In genomic region chr15:42094512-42094963, GRCh38 we compare ENCODE assay signal across 18 cellular contexts. TPM values are rescaled to one million over a fixed set of nuclear protein-coding genes. Genes with fewer than 3 reads are reported as not detected.
DNase-seq lines count a peak whose midpoint lies in the region; ATAC-seq, FAIRE-seq and TF ChIP-seq lines count a peak whose summit lies in the region.
"Had no signal": no experiment of that assay in that cellular context is flagged by ENCODE, and none has a peak within 500 bp of the region (broad histone marks: within the 10 kb centered on the region; RNA-seq: fewer than 3 reads in every experiment).

Gene PLA2G4D, minus strand, starts transcription at chr15:42094562. Its CDS starts 103 bp downstream, at chr15:42094459.

- intact Hi-C loops in thyroid gland (cut with DNase I), result no loop called here

- WGBS in thyroid gland, 2 donors, result 6 to 30% methylated on average over 2 to 3 of the region's 6 CpGs

- no peak within 1 kb of the TSS for H3K27ac ChIP-seq in thyroid gland
- H3K27ac ChIP-seq: body of pancreas, tibial nerve had no signal

- H3K27ac Mint-ChIP-seq in activated CD8-positive, alpha-beta memory T cell treated with anti-CD3 and anti-CD28 coated beads, Interleukin-2, amount 10 ng/mL, durations not matched to agents 7 days and 5 days, result no peak within 1 kb of the TSS
- no peak within 1 kb of the TSS for H3K27ac Mint-ChIP-seq in activated naive CD8-positive, alpha-beta T cell treated with anti-CD3 and anti-CD28 coated beads for 36 hours
- H3K27ac Mint-ChIP-seq: HFFc6, IgD-negative memory B cell had no signal

- FAIRE-seq in bronchial epithelial cell (lab: Jason Lieb, UNC), result no peak

- no peaks in the 10 kb centered on the region for H3K9me3 ChIP-seq in thyroid gland
- H3K9me3 ChIP-seq: body of pancreas, tibial nerve had no signal

- no peaks in the 10 kb centered on the region for H3K27me3 ChIP-seq in bronchial epithelial cell (ENCODE audit: control insufficient read depth, insufficient read depth, low read length)
- H3K27me3 ChIP-seq in thyroid gland, result no peaks in the 10 kb centered on the region
- H3K27me3 ChIP-seq: body of pancreas, tibial nerve had no signal

- peaks cover 18% of the 10 kb centered on the region for H3K27me3 Mint-ChIP-seq in activated CD8-positive, alpha-beta memory T cell treated with anti-CD3 and anti-CD28 coated beads, Interleukin-2, amount 10 ng/mL, durations not matched to agents 7 days and 5 days
- H3K27me3 Mint-ChIP-seq in activated naive CD8-positive, alpha-beta T cell treated with anti-CD3 and anti-CD28 coated beads for 36 hours, result no peaks in the 10 kb centered on the region

- no peak for TF ChIP-seq POLR2A in thyroid gland (IDR thresholded peaks at IDR 0.05)

- TF ChIP-seq CTCF in bronchial epithelial cell (IDR thresholded peaks at IDR 0.05; ENCODE audit: insufficient read depth, low read length, severe bottlenecking) (peak; percentile 40), thyroid gland (IDR thresholded peaks at IDR 0.05) (peak in 2 of 6 experiments; percentile 5 to 32)

- ATAC-seq in activated CD8-positive, alpha-beta memory T cell treated with anti-CD3 and anti-CD28 coated beads, Interleukin-2, amount 10 ng/mL, durations not matched to agents 7 days and 5 days, result no peak
- ATAC-seq: body of pancreas had no signal

- H3K9me3 Mint-ChIP-seq in activated CD8-positive, alpha-beta memory T cell treated with anti-CD3 and anti-CD28 coated beads, Interleukin-2, amount 10 ng/mL, durations not matched to agents 7 days and 5 days (ENCODE audit: low read depth), result no peaks in the 10 kb centered on the region
- H3K9me3 Mint-ChIP-seq in activated naive CD8-positive, alpha-beta T cell treated with anti-CD3 and anti-CD28 coated beads for 36 hours, result no peaks in the 10 kb centered on the region
- H3K9me3 Mint-ChIP-seq: HFFc6, IgD-negative memory B cell had no signal

- H3K36me3 ChIP-seq in bronchial epithelial cell (ENCODE audit: control insufficient read depth, insufficient read depth, low read length) (no peaks in the 10 kb centered on the region), thyroid gland (no peaks in the 10 kb centered on the region)
- H3K36me3 ChIP-seq: tibial nerve had no signal

- H3K4me3 ChIP-seq in bronchial epithelial cell (ENCODE audit: low read depth, low read length), result no peak within 1 kb of the TSS
- H3K4me3 ChIP-seq in thyroid gland (replicated peaks in 1 of 3), result no peak within 1 kb of the TSS
- H3K4me3 ChIP-seq: body of pancreas, smooth muscle cell, tibial nerve had no signal

- no peak within 1 kb of the TSS for H3K4me3 Mint-ChIP-seq in activated CD8-positive, alpha-beta memory T cell treated with anti-CD3 and anti-CD28 coated beads, Interleukin-2, amount 10 ng/mL, durations not matched to agents 7 days and 5 days
- no peak within 1 kb of the TSS for H3K4me3 Mint-ChIP-seq in activated naive CD8-positive, alpha-beta T cell treated with anti-CD3 and anti-CD28 coated beads for 36 hours
- H3K4me3 Mint-ChIP-seq: HFFc6, IgD-negative memory B cell had no signal

- no peaks in the 10 kb centered on the region for H3K36me3 Mint-ChIP-seq in activated CD8-positive, alpha-beta memory T cell treated with anti-CD3 and anti-CD28 coated beads, Interleukin-2, amount 10 ng/mL, durations not matched to agents 7 days and 5 days
- no peaks in the 10 kb centered on the region for H3K36me3 Mint-ChIP-seq in activated naive CD8-positive, alpha-beta T cell treated with anti-CD3 and anti-CD28 coated beads for 36 hours
- H3K36me3 Mint-ChIP-seq: IgD-negative memory B cell had no signal

- CTCF ChIA-PET in activated CD8-positive, alpha-beta memory T cell treated with anti-CD3 and anti-CD28 coated beads, Interleukin-2, amount 10 ng/mL, durations not matched to agents 7 days and 5 days (lab: Charles Lee), result interaction anchor here (1.0 to 3.9 kb wide), 3 partner anchors 11 to 105 kb away, joined by 4 to 13 read pairs (median 4); no protein-coding TSS in a partner anchor

- H3K4me1 ChIP-seq in thyroid gland, result peaks cover 0 to 3% of the 10 kb centered on the region in 2 donors

- peaks cover 1% of the 10 kb centered on the region for H3K4me1 Mint-ChIP-seq in activated CD8-positive, alpha-beta memory T cell treated with anti-CD3 and anti-CD28 coated beads, Interleukin-2, amount 10 ng/mL, durations not matched to agents 7 days and 5 days
- no peaks in the 10 kb centered on the region for H3K4me1 Mint-ChIP-seq in activated naive CD8-positive, alpha-beta T cell treated with anti-CD3 and anti-CD28 coated beads for 36 hours
- H3K4me1 Mint-ChIP-seq: IgD-negative memory B cell had no signal

- DNase-seq in NCI-H146 (lab: John Stamatoyannopoulos, UW), result peak; percentile 35
- DNase-seq in NCI-H146 treated with DMSO at 0.1 percent for 48 hours (lab: John Stamatoyannopoulos, UW; ENCODE audit: unreplicated experiment), result no peak
- DNase-seq in NCI-H2107 (lab: John Stamatoyannopoulos, UW), result peak; percentile 75
- DNase-seq in bronchial epithelial cell (ENCODE audit: low read depth), result peak; percentile 38
- DNase-seq in thyroid gland, result peak; percentile 70 to 82
- no peak for DNase-seq in stimulated activated CD8-positive, alpha-beta memory T cell treated with anti-CD3 and anti-CD28 coated beads, Interleukin-4, amount 100 ng/mL, for 48 hours
- no peak for DNase-seq in activated CD8-positive, alpha-beta memory T cell treated with anti-CD3 and anti-CD28 coated beads, Interleukin-2, amount 10 ng/mL, durations not matched to agents 7 days and 5 days
- no peak for DNase-seq in activated naive CD8-positive, alpha-beta T cell treated with anti-CD3 and anti-CD28 coated beads for 36 hours
- DNase-seq: activated effector memory CD4-positive, alpha-beta T cell treated with Interleukin-2 at 50 U/mL for 16 hours; DND-41; HFFc6; left cardiac atrium; SW 1271 had no signal

RNA-seq across cellular contexts. Expression of gene PLA2G4D, which starts in this region (rescaled TPM):
- total RNA-seq in bronchial epithelial cell (under 0.01 TPM in 2 replicates), thyroid gland (not detected)
- not detected for total RNA-seq in activated CD8-positive, alpha-beta memory T cell treated with anti-CD3 and anti-CD28 coated beads, Interleukin-2, amount 10 ng/mL, durations not matched to agents 7 days and 5 days
- total RNA-seq in activated naive CD8-positive, alpha-beta T cell treated with anti-CD3 and anti-CD28 coated beads for 36 hours, result not detected
- total RNA-seq: A172, body of pancreas, HFFc6, left cardiac atrium, tibial nerve had no signal

Comparison
In these comparisons a context has a peak if more than half of its experiments do, and no peak if none do; other contexts are left out.
1. DNase-seq: peak in NCI-H146 (single experiment) and NCI-H2107 (single experiment); none in NCI-H146 treated with DMSO at 0.1 percent for 48 hours (single experiment), stimulated activated CD8-positive, alpha-beta memory T cell treated with anti-CD3 and anti-CD28 coated beads, Interleukin-4, amount 100 ng/mL, for 48 hours (single experiment), activated CD8-positive, alpha-beta memory T cell treated with anti-CD3 and anti-CD28 coated beads, Interleukin-2, amount 10 ng/mL, durations not matched to agents 7 days and 5 days (single experiment) and activated naive CD8-positive, alpha-beta T cell treated with anti-CD3 and anti-CD28 coated beads for 36 hours (single experiment).
2. Peak in DNase-seq in bronchial epithelial cell; RNA of the gene not detected or under 1 TPM.
3. Peak in DNase-seq in thyroid gland; RNA of the gene not detected or under 1 TPM.